1 cellular context compared by ENCODE assay signal in the genomic region with DNA sequence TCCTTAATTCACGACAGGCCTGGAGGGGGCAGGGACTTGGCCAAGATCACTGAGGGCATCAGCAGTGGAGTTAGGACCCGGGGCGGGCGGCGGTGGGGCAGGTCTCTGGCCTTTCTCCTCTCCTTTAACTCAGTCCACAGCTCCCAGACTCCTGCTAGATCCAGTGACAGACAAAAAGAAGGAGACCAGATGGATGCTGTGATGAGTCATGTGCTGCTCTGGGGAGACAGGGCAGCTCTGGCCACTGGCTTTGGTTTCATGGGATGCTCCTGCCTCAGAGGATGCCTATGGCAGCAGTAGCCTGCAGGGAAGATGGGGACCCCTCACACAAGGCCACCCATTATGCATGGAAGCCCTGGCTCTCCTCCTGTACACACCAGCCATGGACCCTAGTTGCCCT.
A peak's percentile ranks its signal among the peaks of the same experiment; 100 is the strongest.
TF ChIP-seq lines count a peak whose summit lies in the region.

No MANE protein-coding gene starts in this region.

TF ChIP-seq in K562, 482 proteins besides CTCF, POLR2A, EP300 and RAD21:
- no peak for TF ChIP-seq JUND (IDR thresholded peaks at IDR 0.05; ENCODE audit: borderline replicate concordance, low read depth, low read length)
- TF ChIP-seq JUND (tag; IDR thresholded peaks at IDR 0.05; ENCODE audit: borderline replicate concordance, low read depth, low read length), result no peak
- no peak for TF ChIP-seq YBX1 (IDR thresholded peaks at IDR 0.05)
- TF ChIP-seq TEAD2 (tag; IDR thresholded peaks at IDR 0.05), result no peak
- TF ChIP-seq, protein P1, sequence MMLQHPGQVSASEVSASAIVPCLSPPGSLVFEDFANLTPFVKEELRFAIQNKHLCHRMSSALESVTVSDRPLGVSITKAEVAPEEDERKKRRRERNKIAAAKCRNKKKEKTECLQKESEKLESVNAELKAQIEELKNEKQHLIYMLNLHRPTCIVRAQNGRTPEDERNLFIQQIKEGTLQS (IDR thresholded peaks at IDR 0.05), result peak; percentile 36; the same call in 1 of the 2 replicates
- TF ChIP-seq, protein P1 (CRISPR knock-in tag; conservative IDR thresholded peaks at IDR 0.05), result no peak
- no peak for TF ChIP-seq ZNF124 (CRISPR knock-in tag; IDR thresholded peaks at IDR 0.05)
- TF ChIP-seq CBX2 (IDR thresholded peaks at IDR 0.05; ENCODE audit: insufficient read depth, low read length, poor library complexity, severe bottlenecking), result no peak
- TF ChIP-seq NBN (IDR thresholded peaks at IDR 0.05; ENCODE audit: low read depth), result no peak
TF ChIP-seq in K562: peak in this region for 1.
